Comparison of ENCODE assay signal across 11 cellular contexts in the genomic region with DNA sequence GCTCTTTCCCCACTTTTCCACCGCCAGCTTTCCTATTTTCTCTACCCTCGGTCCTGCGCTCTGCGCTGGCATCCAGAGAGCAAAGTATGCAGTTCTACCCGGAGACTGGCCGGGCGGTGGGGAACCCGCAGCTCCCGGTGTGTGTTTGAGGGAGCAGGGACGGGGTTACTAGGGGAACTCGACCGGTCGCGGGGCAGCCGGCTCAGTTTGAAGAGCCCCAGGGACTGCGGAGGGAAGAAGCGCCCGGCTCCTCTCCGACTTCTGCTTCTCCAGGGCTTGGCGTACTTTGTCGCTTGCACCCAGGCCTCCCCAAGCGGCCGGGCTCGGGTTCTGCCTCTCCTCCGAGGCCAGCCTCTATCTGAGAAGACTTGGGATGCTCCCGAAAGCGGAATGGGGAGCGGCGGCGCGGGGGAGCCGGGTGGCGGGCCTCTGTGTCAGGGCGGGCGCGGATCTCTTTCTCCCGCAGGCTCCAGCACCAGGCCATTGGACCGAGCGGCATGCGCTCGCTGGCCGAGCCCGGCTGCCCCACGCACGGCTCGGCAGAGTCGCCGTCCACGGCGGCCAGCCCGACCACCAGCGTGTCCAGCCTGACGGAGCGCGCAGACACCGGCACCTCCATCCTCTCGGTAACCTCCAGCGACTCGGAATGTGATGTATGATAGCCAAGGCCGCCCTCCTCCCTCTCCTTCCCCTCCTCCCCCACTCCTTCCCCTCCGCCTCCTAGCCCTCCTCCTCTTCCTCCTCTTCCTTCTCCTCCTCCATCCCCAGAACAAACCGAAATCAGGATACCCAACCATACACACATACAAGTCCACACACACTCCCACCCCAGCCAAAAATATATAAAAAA. TPM values are rescaled to one million over a fixed set of nuclear protein-coding genes. Genes with fewer than 3 reads are reported as not detected.
DNase-seq lines count a peak whose midpoint lies in the region; ATAC-seq and TF ChIP-seq lines count a peak whose summit lies in the region.
"Had no signal": no experiment of that assay in that cellular context is flagged by ENCODE, and none has a peak within 500 bp of the region (broad histone marks: within the 10 kb centered on the region; RNA-seq: fewer than 3 reads in every experiment).

No MANE protein-coding gene starts in this region.

- peak overlapping the region; percentile 63 for H3K4me2 ChIP-seq in hepatocyte

- H3K27ac ChIP-seq in HUES6 (ENCODE audit: low read depth, low read length) (no peak overlapping the region), hepatocyte (no peak overlapping the region)

- no peaks in the 10 kb centered on the region for H3K79me2 ChIP-seq in hepatocyte

- peaks cover 75% of the 10 kb centered on the region for H3K4me1 Mint-ChIP-seq in WTC11

- H3K4me1 ChIP-seq in HUES6 (ENCODE audit: control insufficient read depth, insufficient read depth, low read length) (peaks cover 62% of the 10 kb centered on the region), hepatocyte (ENCODE audit: insufficient read depth) (peaks cover 5% of the 10 kb centered on the region)

- H3K9ac ChIP-seq in HUES6 (ENCODE audit: low read length), result no peak overlapping the region

- DNase-seq in WTC11 (ENCODE audit: low spot score), result peak; percentile 60
- DNase-seq in hepatocyte (ENCODE audit: low spot score), result no peak
- peak; percentile 82 for DNase-seq in posterior vena cava (ENCODE audit: low spot score)
- DNase-seq in NCI-H187 treated with DMSO at 0.1 percent for 48 hours (lab: John Stamatoyannopoulos, UW), result no peak
- DNase-seq: activated naive CD4-positive, alpha-beta T cell treated with anti-CD3 and anti-CD28 coated beads, Interleukin-2, amount 50 U/mL, for 16 hours; effector CD4-positive, alpha-beta T cell; NCI-H1694; PC-3 had no signal

- H3K36me3 ChIP-seq in HUES6 (ENCODE audit: control insufficient read depth, insufficient read depth, low read length), result no peaks in the 10 kb centered on the region
- no peaks in the 10 kb centered on the region for H3K36me3 ChIP-seq in hepatocyte (replicated peaks; ENCODE audit: insufficient read depth, low read depth)

- peaks cover 100% of the 10 kb centered on the region for H3K27me3 Mint-ChIP-seq in WTC11 (ENCODE audit: low read depth)

- H3K36me3 Mint-ChIP-seq in WTC11, result peaks cover 5% of the 10 kb centered on the region

- no peaks in the 10 kb centered on the region for H3K9me2 ChIP-seq in hepatocyte (replicated peaks; ENCODE audit: insufficient read depth)

- POLR2A ChIA-PET in WTC11 (lab: Charles Lee), result interaction anchor here (1.2 to 1.6 kb wide), 2 partner anchors 9 to 166 kb away, joined by 3 to 5 read pairs; no protein-coding TSS in a partner anchor

- no peaks in the 10 kb centered on the region for H3K9me3 Mint-ChIP-seq in WTC11

- H3K4me3 ChIP-seq in HUES6 (ENCODE audit: low read depth, low read length), result peak overlapping the region; percentile 52
- no peak overlapping the region for H3K4me3 ChIP-seq in hepatocyte

- no peaks in the 10 kb centered on the region for H3K9me3 ChIP-seq in HUES6 (ENCODE audit: control insufficient read depth, insufficient read depth, low read depth, low read length)
- no peaks in the 10 kb centered on the region for H3K9me3 ChIP-seq in hepatocyte (ENCODE audit: low read depth)

- no peaks in the 10 kb centered on the region for H4K20me1 ChIP-seq in hepatocyte (ENCODE audit: insufficient read depth, poor library complexity, severe bottlenecking)

- TF ChIP-seq CTCF in WTC11 (IDR thresholded peaks at IDR 0.05) (no peak), hepatocyte (IDR thresholded peaks at IDR 0.05; ENCODE audit: poor library complexity) (no peak)

- peak; percentile 0; the same call in 1 of the 2 replicates for ATAC-seq in WTC11
- no peak for ATAC-seq in GM18502 (IDR thresholded peaks at IDR 0.05; ENCODE audit: poor library complexity, unreplicated experiment)
- no peak for ATAC-seq in HG03469 (IDR thresholded peaks at IDR 0.05; ENCODE audit: unreplicated experiment)
- ATAC-seq: PC-3 had no signal

- CTCF ChIA-PET in WTC11 (lab: Charles Lee), result interaction anchor here (0.8 to 1.2 kb wide), 4 partner anchors 11 to 69 kb away, joined by 3 to 5 read pairs (median 3); no protein-coding TSS in a partner anchor

- no peak overlapping the region for H3K27ac Mint-ChIP-seq in WTC11

- intact Hi-C loops in posterior vena cava (cut with DNase I), result no loop called here

- H3K27me3 ChIP-seq in HUES6 (ENCODE audit: control insufficient read depth, insufficient read depth, low read length) (peaks cover 100% of the 10 kb centered on the region), hepatocyte (peaks cover 98% of the 10 kb centered on the region)

- H3K4me3 Mint-ChIP-seq in WTC11, result peak overlapping the region; percentile 74

- no peak overlapping the region for H2AFZ ChIP-seq in hepatocyte

- WGBS in hepatocyte (ENCODE audit: low lambda C conversion rate, missing lambda C conversion rate), result 4% methylated on average over 35 of the region's 62 CpGs

TF ChIP-seq in WTC11, 78 proteins besides CTCF, POLR2A, EP300 and RAD21:
- peak; percentile 49; the same call in 1 of the 2 replicates for TF ChIP-seq FOXK1 (CRISPR knock-in tag; IDR thresholded peaks at IDR 0.05)
- no peak for TF ChIP-seq IRF1 (CRISPR knock-in tag; IDR thresholded peaks at IDR 0.05)
- peak; percentile 91 for TF ChIP-seq ZNF263 (CRISPR knock-in tag; IDR thresholded peaks at IDR 0.05; ENCODE audit: low read depth)
- no peak for TF ChIP-seq ZNF219 (CRISPR knock-in tag; IDR thresholded peaks at IDR 0.05; ENCODE audit: borderline replicate concordance)
- TF ChIP-seq, protein P1, sequence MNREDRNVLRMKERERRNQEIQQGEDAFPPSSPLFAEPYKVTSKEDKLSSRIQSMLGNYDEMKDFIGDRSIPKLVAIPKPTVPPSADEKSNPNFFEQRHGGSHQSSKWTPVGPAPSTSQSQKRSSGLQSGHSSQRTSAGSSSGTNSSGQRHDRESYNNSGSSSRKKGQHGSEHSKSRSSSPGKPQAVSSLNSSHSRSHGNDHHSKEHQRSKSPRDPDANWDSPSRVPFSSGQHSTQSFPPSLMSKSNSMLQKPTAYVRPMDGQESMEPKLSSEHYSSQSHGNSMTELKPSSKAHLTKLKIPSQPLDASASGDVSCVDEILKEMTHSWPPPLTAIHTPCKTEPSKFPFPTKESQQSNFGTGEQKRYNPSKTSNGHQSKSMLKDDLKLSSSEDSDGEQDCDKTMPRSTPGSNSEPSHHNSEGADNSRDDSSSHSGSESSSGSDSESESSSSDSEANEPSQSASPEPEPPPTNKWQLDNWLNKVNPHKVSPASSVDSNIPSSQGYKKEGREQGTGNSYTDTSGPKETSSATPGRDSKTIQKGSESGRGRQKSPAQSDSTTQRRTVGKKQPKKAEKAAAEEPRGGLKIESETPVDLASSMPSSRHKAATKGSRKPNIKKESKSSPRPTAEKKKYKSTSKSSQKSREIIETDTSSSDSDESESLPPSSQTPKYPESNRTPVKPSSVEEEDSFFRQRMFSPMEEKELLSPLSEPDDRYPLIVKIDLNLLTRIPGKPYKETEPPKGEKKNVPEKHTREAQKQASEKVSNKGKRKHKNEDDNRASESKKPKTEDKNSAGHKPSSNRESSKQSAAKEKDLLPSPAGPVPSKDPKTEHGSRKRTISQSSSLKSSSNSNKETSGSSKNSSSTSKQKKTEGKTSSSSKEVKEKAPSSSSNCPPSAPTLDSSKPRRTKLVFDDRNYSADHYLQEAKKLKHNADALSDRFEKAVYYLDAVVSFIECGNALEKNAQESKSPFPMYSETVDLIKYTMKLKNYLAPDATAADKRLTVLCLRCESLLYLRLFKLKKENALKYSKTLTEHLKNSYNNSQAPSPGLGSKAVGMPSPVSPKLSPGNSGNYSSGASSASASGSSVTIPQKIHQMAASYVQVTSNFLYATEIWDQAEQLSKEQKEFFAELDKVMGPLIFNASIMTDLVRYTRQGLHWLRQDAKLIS (CRISPR knock-in tag; IDR thresholded peaks at IDR 0.05; ENCODE audit: borderline replicate concordance), result no peak
- TF ChIP-seq, protein P2, sequence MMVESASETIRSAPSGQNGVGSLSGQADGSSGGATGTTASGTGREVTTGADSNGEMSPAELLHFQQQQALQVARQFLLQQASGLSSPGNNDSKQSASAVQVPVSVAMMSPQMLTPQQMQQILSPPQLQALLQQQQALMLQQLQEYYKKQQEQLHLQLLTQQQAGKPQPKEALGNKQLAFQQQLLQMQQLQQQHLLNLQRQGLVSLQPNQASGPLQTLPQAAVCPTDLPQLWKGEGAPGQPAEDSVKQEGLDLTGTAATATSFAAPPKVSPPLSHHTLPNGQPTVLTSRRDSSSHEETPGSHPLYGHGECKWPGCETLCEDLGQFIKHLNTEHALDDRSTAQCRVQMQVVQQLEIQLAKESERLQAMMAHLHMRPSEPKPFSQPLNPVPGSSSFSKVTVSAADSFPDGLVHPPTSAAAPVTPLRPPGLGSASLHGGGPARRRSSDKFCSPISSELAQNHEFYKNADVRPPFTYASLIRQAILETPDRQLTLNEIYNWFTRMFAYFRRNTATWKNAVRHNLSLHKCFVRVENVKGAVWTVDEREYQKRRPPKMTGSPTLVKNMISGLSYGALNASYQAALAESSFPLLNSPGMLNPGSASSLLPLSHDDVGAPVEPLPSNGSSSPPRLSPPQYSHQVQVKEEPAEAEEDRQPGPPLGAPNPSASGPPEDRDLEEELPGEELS (CRISPR knock-in tag; IDR thresholded peaks at IDR 0.05), result 0 out of 2 replicates have a peak, but pooled peaks have one; percentile 35
- TF ChIP-seq, protein P3, sequence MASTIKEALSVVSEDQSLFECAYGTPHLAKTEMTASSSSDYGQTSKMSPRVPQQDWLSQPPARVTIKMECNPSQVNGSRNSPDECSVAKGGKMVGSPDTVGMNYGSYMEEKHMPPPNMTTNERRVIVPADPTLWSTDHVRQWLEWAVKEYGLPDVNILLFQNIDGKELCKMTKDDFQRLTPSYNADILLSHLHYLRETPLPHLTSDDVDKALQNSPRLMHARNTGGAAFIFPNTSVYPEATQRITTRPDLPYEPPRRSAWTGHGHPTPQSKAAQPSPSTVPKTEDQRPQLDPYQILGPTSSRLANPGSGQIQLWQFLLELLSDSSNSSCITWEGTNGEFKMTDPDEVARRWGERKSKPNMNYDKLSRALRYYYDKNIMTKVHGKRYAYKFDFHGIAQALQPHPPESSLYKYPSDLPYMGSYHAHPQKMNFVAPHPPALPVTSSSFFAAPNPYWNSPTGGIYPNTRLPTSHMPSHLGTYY (CRISPR knock-in tag; IDR thresholded peaks at IDR 0.05), result no peak
- no peak for TF ChIP-seq GRHL2 (CRISPR knock-in tag; IDR thresholded peaks at IDR 0.05; ENCODE audit: insufficient replicate concordance, severe bottlenecking)

RNA-seq across cellular contexts. Expression of gene SIX3, which starts 2.8 kb away (rescaled TPM):
- total RNA-seq in WTC11 (2021) (6.2 to 13.2 TPM (median 6.6 TPM) in 3 replicates), hepatocyte (not detected in 2 replicates), posterior vena cava (not detected)
- not detected in 2 replicates for polyA plus RNA-seq in hepatocyte

Comparison
In these comparisons a context has a peak if more than half of its experiments do, and no peak if none do; other contexts are left out.
1. DNase-seq: peak in WTC11 (single experiment) and posterior vena cava (single experiment); none in hepatocyte (single experiment) and NCI-H187 treated with DMSO at 0.1 percent for 48 hours (single experiment).